Comparison of ENCODE assay signal across 28 cellular contexts in genomic region chr5:35415305-35415704, GRCh38.
"Had no signal": no experiment of that assay in that cellular context is flagged by ENCODE, and none has a peak within 500 bp of the region (broad histone marks: within the 10 kb centered on the region; RNA-seq: fewer than 3 reads in every experiment).

No MANE protein-coding gene starts in this region.

- DNase-seq: activated CD4-positive, alpha-beta T cell treated with anti-CD3 and anti-CD28 coated beads for 48 hours; activated CD4-positive, alpha-beta T cell treated with anti-CD3 and anti-CD28 coated beads, Interleukin-2, amount 50 U/mL, for 4 hours; activated CD4-positive, CD25-positive, alpha-beta regulatory T cell treated with anti-CD3 and anti-CD28 coated beads, Interleukin-2, amount 50 U/mL, for 72 hours; activated CD8-positive, alpha-beta memory T cell treated with anti-CD3 and anti-CD28 coated beads, Interleukin-2, amount 50 U/mL, for 48 hours; activated CD8-positive, alpha-beta T cell treated with anti-CD3 and anti-CD28 coated beads, Interleukin-2, amount 10 ng/mL, durations not matched to agents 7 days and 5 days; activated effector memory CD4-positive, alpha-beta T cell treated with Interleukin-2 at 50 U/mL for 16 hours; activated naive CD4-positive, alpha-beta T cell; activated T-cell treated with anti-CD3 and anti-CD28 coated beads, Interleukin-2, amount 50 U/mL, for 1 hour; amniotic stem cell; body of pancreas; cerebellar nuclear complex; KG1; MV-4-11; NCI-H1092 treated with DMSO at 0.1 percent for 48 hours; NCI-H1436; NCI-H1694 treated with DMSO at 0.1 percent for 48 hours; NCI-H2029 treated with DMSO at 0.1 percent for 48 hours; NCI-H510A treated with DMSO at 0.1 percent for 48 hours; NCI-H774; NK-92 treated with Interleukin-12 subunit alpha and Interleukin-12 subunit beta, amount 100 ng/mL, for 24 hours; SHP77 had no signal

- H3K36me3 ChIP-seq: ascending aorta, SJSA1 had no signal

- H3K27ac Mint-ChIP-seq: activated CD8-positive, alpha-beta T cell treated with anti-CD3 and anti-CD28 coated beads, Interleukin-2, amount 10 ng/mL, durations not matched to agents 7 days and 5 days; activated naive CD4-positive, alpha-beta T cell treated with anti-CD3 and anti-CD28 coated beads, Interleukin-2, amount 50 U/mL, for 24 hours; activated T-helper 1 cell treated with anti-CD3 and anti-CD28 coated beads, Interleukin-12 subunit alpha, Interleukin-12 subunit beta, Interleukin-2, Interleukin-4 antibody, amounts not matched to agents 30 ng/mL and 10 ng/mL and 1 ng/mL, durations not matched to agents 14 hours and 24 hours and 36 hours; IgD-negative memory B cell; T-helper 1 cell treated with Interleukin-12 subunit alpha and Interleukin-12 subunit beta and Interleukin-4 antibody, amounts not matched to agents 30 μg/mL and 1 μg/mL, for 36 hours; WTC11 had no signal

- H3K9me3 ChIP-seq: ascending aorta, body of pancreas, SJSA1 had no signal

- H3K9me3 Mint-ChIP-seq: T-helper 1 cell treated with Interleukin-12 subunit alpha and Interleukin-12 subunit beta and Interleukin-4 antibody, amounts not matched to agents 30 μg/mL and 1 μg/mL, for 36 hours had no signal

- H3K4me3 ChIP-seq: ascending aorta, body of pancreas, SJSA1 had no signal

- H3K36me3 Mint-ChIP-seq: activated naive CD4-positive, alpha-beta T cell treated with anti-CD3 and anti-CD28 coated beads, Interleukin-2, amount 50 U/mL, for 24 hours; IgD-negative memory B cell; WTC11 had no signal

- H3K4me1 ChIP-seq: ascending aorta, body of pancreas, SJSA1 had no signal

- H3K4me1 Mint-ChIP-seq: activated naive CD4-positive, alpha-beta T cell treated with anti-CD3 and anti-CD28 coated beads, Interleukin-2, amount 50 U/mL, for 24 hours; IgD-negative memory B cell; WTC11 had no signal

- H3K4me3 Mint-ChIP-seq: activated CD8-positive, alpha-beta T cell treated with anti-CD3 and anti-CD28 coated beads, Interleukin-2, amount 10 ng/mL, durations not matched to agents 7 days and 5 days; activated naive CD4-positive, alpha-beta T cell treated with anti-CD3 and anti-CD28 coated beads, Interleukin-2, amount 50 U/mL, for 24 hours; activated T-helper 1 cell treated with anti-CD3 and anti-CD28 coated beads, Interleukin-12 subunit alpha, Interleukin-12 subunit beta, Interleukin-2, Interleukin-4 antibody, amounts not matched to agents 30 ng/mL and 10 ng/mL and 1 ng/mL, durations not matched to agents 14 hours and 24 hours and 36 hours; IgD-negative memory B cell; T-helper 1 cell treated with Interleukin-12 subunit alpha and Interleukin-12 subunit beta and Interleukin-4 antibody, amounts not matched to agents 30 μg/mL and 1 μg/mL, for 36 hours; WTC11 had no signal

- H3K27me3 Mint-ChIP-seq: IgD-negative memory B cell had no signal

- H3K27me3 ChIP-seq: ascending aorta, body of pancreas, SJSA1 had no signal

- H3K27ac ChIP-seq: ascending aorta, body of pancreas, SJSA1 had no signal

- ATAC-seq: activated CD8-positive, alpha-beta T cell treated with anti-CD3 and anti-CD28 coated beads, Interleukin-2, amount 10 ng/mL, durations not matched to agents 7 days and 5 days; body of pancreas; WTC11 had no signal
